ENCODE assay signal across 17 cellular contexts in the genomic region with DNA sequence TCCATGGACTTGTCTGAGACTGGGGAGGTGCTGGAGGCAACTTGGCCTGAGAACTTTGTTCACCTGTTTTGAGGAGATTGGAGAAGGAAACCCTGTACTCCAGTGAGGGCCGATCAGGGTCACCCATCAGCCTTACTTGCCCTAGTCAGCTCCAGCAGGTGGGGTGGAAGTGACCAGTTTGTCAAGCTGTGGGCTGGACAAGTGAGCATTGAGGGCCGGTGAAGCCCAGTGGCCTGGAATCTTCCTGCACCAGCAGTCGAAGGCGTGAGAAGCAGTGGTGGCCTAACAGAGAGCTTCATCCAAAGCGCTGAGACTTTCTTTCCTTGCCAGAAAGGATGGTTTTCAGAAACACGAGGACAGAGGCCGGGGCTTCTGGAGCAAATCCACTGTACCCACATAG. TPM values are rescaled to one million over a fixed set of nuclear protein-coding genes. Genes with fewer than 3 reads are reported as not detected.
DNase-seq lines count a peak whose midpoint lies in the region; ATAC-seq and TF ChIP-seq lines count a peak whose summit lies in the region.
"Had no signal": no experiment of that assay in that cellular context is flagged by ENCODE, and none has a peak within 500 bp of the region (broad histone marks: within the 10 kb centered on the region; RNA-seq: fewer than 3 reads in every experiment).

No MANE protein-coding gene starts in this region.

- H3K4me1 Mint-ChIP-seq in WTC11 (peaks cover 45% of the 10 kb centered on the region), T-cell (peaks cover 48 to 52% (median 50%) of the 10 kb centered on the region in 3 donors)
- peaks cover 54 to 89% of the 10 kb centered on the region in 2 donors for H3K4me1 Mint-ChIP-seq in stimulated activated naive B cell treated with anti-CD40 and anti-IgM and Interleukin-4, amounts not matched to agents 10 μg/mL and 1 μg/mL and 100 μg/mL, for 72 hours

- no peak for ATAC-seq in WTC11
- ATAC-seq in stimulated activated naive B cell treated with anti-CD40 and anti-IgM and Interleukin-4, amounts not matched to agents 10 μg/mL and 1 μg/mL and 100 μg/mL, for 72 hours (replicated peaks): no peak
- no peak for ATAC-seq in T-cell (replicated peaks in 1 of 4)

- H3K9me3 Mint-ChIP-seq in WTC11: no peaks in the 10 kb centered on the region
- H3K9me3 Mint-ChIP-seq in stimulated activated naive B cell treated with anti-CD40 and anti-IgM and Interleukin-4, amounts not matched to agents 10 μg/mL and 1 μg/mL and 100 μg/mL, for 72 hours: no peaks in the 10 kb centered on the region
- H3K9me3 Mint-ChIP-seq in T-cell: no peaks in the 10 kb centered on the region
- H3K9me3 Mint-ChIP-seq: activated CD4-positive, alpha-beta T cell treated with anti-CD3 and anti-CD28 coated beads, Interleukin-2, amount 10 ng/mL, durations not matched to agents 24 days and 14 days; activated naive CD4-positive, alpha-beta T cell treated with anti-CD3 and anti-CD28 coated beads, Interleukin-2, amount 10 ng/mL, durations not matched to agents 7 days and 5 days; nephron; type B pancreatic cell had no signal

- H3K27ac Mint-ChIP-seq in WTC11 (peak overlapping the region; percentile 30; the same call in 1 of the 2 replicates), T-cell (no peak overlapping the region)
- peak overlapping the region; percentile 89 for H3K27ac Mint-ChIP-seq in stimulated activated naive B cell treated with anti-CD40 and anti-IgM and Interleukin-4, amounts not matched to agents 10 μg/mL and 1 μg/mL and 100 μg/mL, for 72 hours
- H3K27ac Mint-ChIP-seq: activated CD4-positive, alpha-beta T cell treated with anti-CD3 and anti-CD28 coated beads, Interleukin-2, amount 10 ng/mL, durations not matched to agents 24 days and 14 days; activated naive CD4-positive, alpha-beta T cell treated with anti-CD3 and anti-CD28 coated beads, Interleukin-2, amount 10 ng/mL, durations not matched to agents 7 days and 5 days had no signal

- POLR2A ChIA-PET in WTC11 (lab: Charles Lee) (no interaction called here), T-cell (lab: Charles Lee) (no interaction called here)

- TF ChIP-seq CTCF in WTC11 (IDR thresholded peaks at IDR 0.05): no peak

- H3K4me3 Mint-ChIP-seq in WTC11: no peak overlapping the region
- H3K4me3 Mint-ChIP-seq in stimulated activated naive B cell treated with anti-CD40 and anti-IgM and Interleukin-4, amounts not matched to agents 10 μg/mL and 1 μg/mL and 100 μg/mL, for 72 hours: peak overlapping the region in 1 of 2 donors; percentile 47
- H3K4me3 Mint-ChIP-seq in T-cell: no peak overlapping the region
- H3K4me3 Mint-ChIP-seq: activated CD4-positive, alpha-beta T cell treated with anti-CD3 and anti-CD28 coated beads, Interleukin-2, amount 10 ng/mL, durations not matched to agents 24 days and 14 days; activated naive CD4-positive, alpha-beta T cell treated with anti-CD3 and anti-CD28 coated beads, Interleukin-2, amount 10 ng/mL, durations not matched to agents 7 days and 5 days; nephron had no signal

- CTCF ChIA-PET in WTC11 (lab: Charles Lee): interaction anchor here (1.3 to 2.0 kb wide), 2 partner anchors 9 to 56 kb away, joined by 3 to 4 read pairs; no protein-coding TSS in a partner anchor
- CTCF ChIA-PET in T-cell (lab: Charles Lee): no interaction called here

- H3K27me3 Mint-ChIP-seq in WTC11 (ENCODE audit: low read depth): no peaks in the 10 kb centered on the region
- no peaks in the 10 kb centered on the region for H3K27me3 Mint-ChIP-seq in stimulated activated naive B cell treated with anti-CD40 and anti-IgM and Interleukin-4, amounts not matched to agents 10 μg/mL and 1 μg/mL and 100 μg/mL, for 72 hours
- H3K27me3 Mint-ChIP-seq in T-cell: no peaks in the 10 kb centered on the region
- H3K27me3 Mint-ChIP-seq: activated CD4-positive, alpha-beta T cell treated with anti-CD3 and anti-CD28 coated beads, Interleukin-2, amount 10 ng/mL, durations not matched to agents 24 days and 14 days; activated naive CD4-positive, alpha-beta T cell treated with anti-CD3 and anti-CD28 coated beads, Interleukin-2, amount 10 ng/mL, durations not matched to agents 7 days and 5 days; type B pancreatic cell had no signal

- H3K36me3 Mint-ChIP-seq in WTC11 (peaks cover 50% of the 10 kb centered on the region), T-cell (peaks cover 52% of the 10 kb centered on the region)
- H3K36me3 Mint-ChIP-seq in stimulated activated naive B cell treated with anti-CD40 and anti-IgM and Interleukin-4, amounts not matched to agents 10 μg/mL and 1 μg/mL and 100 μg/mL, for 72 hours: peaks cover 50 to 83% of the 10 kb centered on the region in 2 donors

- DNase-seq in HT-29 (ENCODE audit: low spot score) (peak; percentile 37), WTC11 (ENCODE audit: low spot score) (no peak), mesenteric fat pad (ENCODE audit: low spot score) (peak; percentile 60), DMS153 treated with DMSO at 0.1 percent for 48 hours (lab: John Stamatoyannopoulos, UW; ENCODE audit: unreplicated experiment) (no peak), T-cell (no peak), globus pallidus (ENCODE audit: low spot score) (no peak)
- no peak for DNase-seq in stimulated activated naive B cell treated with anti-CD40 and anti-IgM and Interleukin-4, amounts not matched to agents 10 μg/mL and 1 μg/mL and 100 μg/mL, for 72 hours
- DNase-seq: activated CD4-positive, alpha-beta T cell treated with anti-CD3 and anti-CD28 coated beads, Interleukin-2, amount 10 ng/mL, durations not matched to agents 24 days and 14 days; activated naive CD4-positive, alpha-beta T cell treated with anti-CD3 and anti-CD28 coated beads, Interleukin-2, amount 10 ng/mL, durations not matched to agents 7 days and 5 days; aorta; Calu3; hypothalamus; NCI-H1105; SK-N-SH; stimulated activated naive CD4-positive, alpha-beta T cell had no signal

TF ChIP-seq in WTC11, 78 proteins besides CTCF, POLR2A, EP300 and RAD21:
- TF ChIP-seq GTF2I (CRISPR knock-in tag; conservative IDR thresholded peaks at IDR 0.05) (no peak), HMGA2 (CRISPR knock-in tag; IDR thresholded peaks at IDR 0.05) (no peak), ZNF232 (CRISPR knock-in tag; IDR thresholded peaks at IDR 0.05) (no peak)
TF ChIP-seq in WTC11: peak in this region for 0.

RNA-seq across cellular contexts. Expression of a gene that starts 9.6 kb away (rescaled TPM):
- 96.0 and 102 TPM in 2 replicates for total RNA-seq in HT-29 (2014; rRNA removed; shearing (Covaris generic))
- total RNA-seq in WTC11 (2021) (22.7 to 26.3 TPM (median 25.8 TPM) in 3 replicates), mesenteric fat pad (7.0 TPM), T-cell (10 to 100 TPM; 18.7 to 26.3 (median 22.6) TPM)

RNA-seq across cellular contexts. Expression of a gene that starts 27.2 kb away (rescaled TPM):
- total RNA-seq in HT-29 (2014; rRNA removed; shearing (Covaris generic)): 1.9 and 2.7 TPM in 2 replicates
- total RNA-seq in WTC11 (2021) (0.11 to 0.30 TPM (median 0.16 TPM) in 3 replicates), mesenteric fat pad (0.22 TPM), T-cell (under 1 TPM in 2 of 5 donors, not detected in 3; 0.12 to 0.20 TPM)
- total RNA-seq: activated CD4-positive, alpha-beta T cell treated with anti-CD3 and anti-CD28 coated beads, Interleukin-2, amount 10 ng/mL, durations not matched to agents 24 days and 14 days had no signal

Comparison
In these comparisons a context has a peak if more than half of its experiments do, and no peak if none do; other contexts are left out.
1. DNase-seq: peak in HT-29 (single experiment) and mesenteric fat pad (single experiment); none in WTC11 (single experiment), stimulated activated naive B cell treated with anti-CD40 and anti-IgM and Interleukin-4, amounts not matched to agents 10 μg/mL and 1 μg/mL and 100 μg/mL, for 72 hours (single experiment), DMS153 treated with DMSO at 0.1 percent for 48 hours (single experiment), T-cell (0 of 34) and globus pallidus (single experiment).
2. H3K27ac Mint-ChIP-seq: peak in WTC11 (single experiment) and stimulated activated naive B cell treated with anti-CD40 and anti-IgM and Interleukin-4, amounts not matched to agents 10 μg/mL and 1 μg/mL and 100 μg/mL, for 72 hours (single experiment); none in T-cell (0 of 2).